ENCODE assay signal across 7 cellular contexts in the genomic region with DNA sequence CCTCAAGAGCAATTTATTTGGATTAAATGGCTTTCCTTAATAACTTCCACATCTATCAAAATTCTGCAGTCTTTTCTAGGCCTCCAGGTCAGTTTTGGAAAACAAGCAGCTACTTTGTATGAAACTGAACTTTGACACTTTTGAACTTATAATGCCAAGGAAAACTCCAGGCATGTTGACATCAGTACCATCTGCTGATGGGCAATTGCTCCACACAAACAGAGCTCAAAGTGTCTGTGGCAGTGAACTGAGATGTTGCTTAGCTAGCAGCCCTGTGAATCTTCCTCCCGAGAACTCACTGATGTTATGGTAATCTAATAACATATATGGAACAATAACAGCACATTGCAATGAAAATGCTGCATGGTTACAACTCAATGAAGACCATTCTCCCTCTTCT.
"Had no signal": no experiment of that assay in that cellular context is flagged by ENCODE, and none has a peak within 500 bp of the region (broad histone marks: within the 10 kb centered on the region; RNA-seq: fewer than 3 reads in every experiment).

No MANE protein-coding gene starts in this region.

- FAIRE-seq: HTR-8/SVneo, K562 had no signal

- H3K27ac Mint-ChIP-seq: IgD-negative memory B cell had no signal

- H3K9me3 Mint-ChIP-seq: IgD-negative memory B cell had no signal

- H3K27ac ChIP-seq: HL-60 had no signal

- H3K4me3 ChIP-seq: K562 had no signal

- DNase-seq: IMR-90, KBM-7, KG1 had no signal

- H3K4me3 Mint-ChIP-seq: IgD-negative memory B cell had no signal

- ATAC-seq: K562 had no signal

- H3K4me1 Mint-ChIP-seq: IgD-negative memory B cell had no signal
